Comparison of ENCODE assay signal across 8 cellular contexts in genomic region chr17:8016632-8017424, GRCh38. TPM values are rescaled to one million over a fixed set of nuclear protein-coding genes. Genes with fewer than 3 reads are reported as not detected.
DNase-seq lines count a peak whose midpoint lies in the region; ATAC-seq, FAIRE-seq and TF ChIP-seq lines count a peak whose summit lies in the region.

No MANE protein-coding gene starts in this region.

- POLR2A ChIA-PET in naive thymus-derived CD8-positive, alpha-beta T cell (lab: Charles Lee): no interaction called here

- H3K27me3 Mint-ChIP-seq in naive thymus-derived CD8-positive, alpha-beta T cell: peaks cover 5 to 30% (median 10%) of the 10 kb centered on the region in 5 donors
- peaks cover 42% of the 10 kb centered on the region for H3K27me3 Mint-ChIP-seq in type B pancreatic cell

- H3K27ac Mint-ChIP-seq in naive thymus-derived CD8-positive, alpha-beta T cell: peak overlapping the region in 1 of 10 donors; percentile 72
- H3K27ac Mint-ChIP-seq in type B pancreatic cell: peak overlapping the region; percentile 48

- H3K36me3 Mint-ChIP-seq in naive thymus-derived CD8-positive, alpha-beta T cell: no peaks in the 10 kb centered on the region
- no peaks in the 10 kb centered on the region for H3K36me3 Mint-ChIP-seq in type B pancreatic cell

- peaks cover 8 to 35% (median 20%) of the 10 kb centered on the region in 4 donors for H3K4me1 Mint-ChIP-seq in naive thymus-derived CD8-positive, alpha-beta T cell
- peaks cover 6% of the 10 kb centered on the region for H3K4me1 Mint-ChIP-seq in type B pancreatic cell (ENCODE audit: unreplicated experiment)

- DNase-seq in ELF-1 (ENCODE audit: low read depth, low spot score) (peak; percentile 87), NCI-H1436 treated with DMSO at 0.1 percent for 48 hours (lab: John Stamatoyannopoulos, UW) (peak; percentile 39), activated T-cell treated with anti-CD3 and anti-CD28 coated beads for 48 hours (ENCODE audit: low read depth) (peak; percentile 51), fibroblast of mammary gland (ENCODE audit: low read depth) (peak; percentile 46), type B pancreatic cell (ENCODE audit: extremely low spot score, unreplicated experiment) (no peak), H54 (ENCODE audit: insufficient read length, low spot score) (no peak), AG08396 (ENCODE audit: low spot score) (no peak)
- DNase-seq in naive thymus-derived CD8-positive, alpha-beta T cell: peak in 6 of 10 donors; percentile 29 to 50 (median 44)

- TF ChIP-seq CTCF in fibroblast of mammary gland (conservative IDR thresholded peaks at IDR 0.05; ENCODE audit: control insufficient read depth, insufficient read depth, low read depth, low read length): peak; percentile 72
- peak; percentile 84 for TF ChIP-seq CTCF in type B pancreatic cell (conservative IDR thresholded peaks at IDR 0.05)

- peak; percentile 85 to 90 for ATAC-seq in naive thymus-derived CD8-positive, alpha-beta T cell

- FAIRE-seq in H54 (lab: Jason Lieb, UNC): no peak

- no peak for TF ChIP-seq POLR2A in H54 (IDR thresholded peaks at IDR 0.05; ENCODE audit: low read depth, low read length)

- H3K4me3 Mint-ChIP-seq in naive thymus-derived CD8-positive, alpha-beta T cell: peak overlapping the region; percentile 74 to 88 (median 83)
- peak overlapping the region; percentile 86 for H3K4me3 Mint-ChIP-seq in type B pancreatic cell

- H3K4me3 ChIP-seq in fibroblast of mammary gland (ENCODE audit: control insufficient read depth, low read depth, low read length): peak overlapping the region; percentile 31

- H3K9me3 Mint-ChIP-seq in naive thymus-derived CD8-positive, alpha-beta T cell: no peaks in the 10 kb centered on the region
- H3K9me3 Mint-ChIP-seq in type B pancreatic cell: no peaks in the 10 kb centered on the region

RNA-seq across cellular contexts. Expression of gene GUCY2D, which starts 14.4 kb away (rescaled TPM):
- not detected for total RNA-seq in naive thymus-derived CD8-positive, alpha-beta T cell
- under 1 TPM in 1 of 3 donors, not detected in 2; 0.17 TPM for polyA plus RNA-seq in naive thymus-derived CD8-positive, alpha-beta T cell
- 0.29 and 0.43 TPM in 2 replicates for total RNA-seq in type B pancreatic cell (ENCODE audit: low replicate concordance)

RNA-seq across cellular contexts. Expression of gene ALOX15B, which starts 22.0 kb away (rescaled TPM):
- not detected for total RNA-seq in naive thymus-derived CD8-positive, alpha-beta T cell
- polyA plus RNA-seq in naive thymus-derived CD8-positive, alpha-beta T cell: not detected
- total RNA-seq in type B pancreatic cell (ENCODE audit: low replicate concordance): not detected in 2 replicates

Comparison
In these comparisons a context has a peak if more than half of its experiments do, and no peak if none do; other contexts are left out.
1. DNase-seq: peak in ELF-1 (single experiment), NCI-H1436 treated with DMSO at 0.1 percent for 48 hours (single experiment), activated T-cell treated with anti-CD3 and anti-CD28 coated beads for 48 hours (single experiment), fibroblast of mammary gland (single experiment) and naive thymus-derived CD8-positive, alpha-beta T cell (6 of 10); none in type B pancreatic cell (single experiment), H54 (single experiment) and AG08396 (single experiment).